ENCODE assay signal across 25 cellular contexts in genomic region chr1:30095051-30095450, GRCh38.
"Had no signal": no experiment of that assay in that cellular context is flagged by ENCODE, and none has a peak within 500 bp of the region (broad histone marks: within the 10 kb centered on the region; RNA-seq: fewer than 3 reads in every experiment).

No MANE protein-coding gene starts in this region.

- H3K36me3 ChIP-seq: colonic mucosa, esophagus muscularis mucosa, esophagus squamous epithelium, gastrocnemius medialis, gastroesophageal sphincter, heart left ventricle, heart right ventricle had no signal

- H3K9me3 ChIP-seq: colonic mucosa had no signal

- H3K27ac ChIP-seq: colonic mucosa, coronary artery, dorsolateral prefrontal cortex, epithelial cell of prostate, esophagus muscularis mucosa, esophagus squamous epithelium, foreskin keratinocyte, gastrocnemius medialis, gastroesophageal sphincter, heart left ventricle, heart right ventricle had no signal

- H3K4me3 ChIP-seq: colonic mucosa, coronary artery, dorsolateral prefrontal cortex, esophagus muscularis mucosa, esophagus squamous epithelium, gastrocnemius medialis, gastroesophageal sphincter, heart left ventricle, heart right ventricle had no signal

- H3K4me1 Mint-ChIP-seq: endodermal cell had no signal

- H3K27me3 Mint-ChIP-seq: dendritic cell treated with granulocyte-macrophage colony-stimulating factor and Interleukin-4, amounts not matched to agents 40 ng/mL and 50 ng/mL, for 4 days had no signal

- H3K4me1 ChIP-seq: colonic mucosa, esophagus squamous epithelium, foreskin keratinocyte, gastrocnemius medialis, gastroesophageal sphincter had no signal

- DNase-seq: colonic mucosa; cortex of kidney; dermis blood vessel endothelial cell; dorsolateral prefrontal cortex; effector CD4-positive, alpha-beta T cell; effector CD8-positive, alpha-beta T cell; effector memory CD4-positive, alpha-beta T cell; effector memory CD8-positive, alpha-beta T cell; endodermal cell; erythroblast; esophagus squamous epithelium; foreskin fibroblast; foreskin keratinocyte; foreskin melanocyte; gastrocnemius medialis; glutamatergic neuron; head of caudate nucleus; heart left ventricle; heart right ventricle had no signal

- H3K27ac Mint-ChIP-seq: dendritic cell treated with granulocyte-macrophage colony-stimulating factor and Interleukin-4, amounts not matched to agents 40 ng/mL and 50 ng/mL, for 4 days; effector memory CD8-positive, alpha-beta T cell; endodermal cell had no signal

- H3K27me3 ChIP-seq: colonic mucosa, foreskin keratinocyte had no signal

- ATAC-seq: effector memory CD8-positive, alpha-beta T cell; esophagus mucosa; foreskin keratinocyte; gastrocnemius medialis; gastroesophageal sphincter; heart left ventricle; heart right ventricle had no signal

- H3K4me3 Mint-ChIP-seq: dendritic cell treated with granulocyte-macrophage colony-stimulating factor and Interleukin-4, amounts not matched to agents 40 ng/mL and 50 ng/mL, for 4 days; effector memory CD8-positive, alpha-beta T cell; endodermal cell had no signal
